Comparison of ENCODE assay signal across 1 cellular context in genomic region chr16:21523411-21524067, GRCh38.
A peak's percentile ranks its signal among the peaks of the same experiment; 100 is the strongest.
TF ChIP-seq lines count a peak whose summit lies in the region.

No MANE protein-coding gene starts in this region.

TF ChIP-seq in HepG2, 621 proteins besides CTCF, POLR2A, EP300 and RAD21 (continued from another document):
- TF ChIP-seq ZFP91 (CRISPR knock-in tag; IDR thresholded peaks at IDR 0.05; ENCODE audit: borderline replicate concordance) (no peak; the same call in 1 of the 2 replicates), MXD3 (CRISPR knock-in tag; IDR thresholded peaks at IDR 0.05) (peak; percentile 66; the same call in 1 of the 2 replicates), MAFK (conservative IDR thresholded peaks at IDR 0.05 in 1 of 2, IDR thresholded peaks at IDR 0.05 in 1 of 2; ENCODE audit: low read length in 2 of 2) (no peak), ZNF772 (CRISPR knock-in tag; IDR thresholded peaks at IDR 0.05) (no peak), NCOR1 (IDR thresholded peaks at IDR 0.05; ENCODE audit: borderline replicate concordance, low read length) (no peak), ZNF788 (CRISPR knock-in tag; IDR thresholded peaks at IDR 0.05; ENCODE audit: borderline replicate concordance) (peak; percentile 35; the same call in 1 of the 2 replicates), UBTF (CRISPR knock-in tag; IDR thresholded peaks at IDR 0.05) (no peak), KDM5B (CRISPR knock-in tag; IDR thresholded peaks at IDR 0.05; ENCODE audit: borderline replicate concordance) (peak; percentile 56; the same call in 1 of the 2 replicates), MTA1 (CRISPR knock-in tag; IDR thresholded peaks at IDR 0.05; ENCODE audit: borderline replicate concordance) (peak; percentile 71; the same call in 1 of the 2 replicates), ZNF605 (CRISPR knock-in tag; IDR thresholded peaks at IDR 0.05) (peak; percentile 56; the same call in 1 of the 2 replicates), JUND (CRISPR knock-in tag; IDR thresholded peaks at IDR 0.05) (peak; percentile 52; the same call in 1 of the 2 replicates), ZNF768 (CRISPR knock-in tag; IDR thresholded peaks at IDR 0.05) (peak; percentile 53; the same call in 1 of the 2 replicates), TOPORS (CRISPR knock-in tag; IDR thresholded peaks at IDR 0.05) (0 out of 2 replicates have a peak, but pooled peaks have one; percentile 66), NRL (CRISPR knock-in tag; IDR thresholded peaks at IDR 0.05; ENCODE audit: borderline replicate concordance) (peak; percentile 87)
- TF ChIP-seq, protein P1, sequence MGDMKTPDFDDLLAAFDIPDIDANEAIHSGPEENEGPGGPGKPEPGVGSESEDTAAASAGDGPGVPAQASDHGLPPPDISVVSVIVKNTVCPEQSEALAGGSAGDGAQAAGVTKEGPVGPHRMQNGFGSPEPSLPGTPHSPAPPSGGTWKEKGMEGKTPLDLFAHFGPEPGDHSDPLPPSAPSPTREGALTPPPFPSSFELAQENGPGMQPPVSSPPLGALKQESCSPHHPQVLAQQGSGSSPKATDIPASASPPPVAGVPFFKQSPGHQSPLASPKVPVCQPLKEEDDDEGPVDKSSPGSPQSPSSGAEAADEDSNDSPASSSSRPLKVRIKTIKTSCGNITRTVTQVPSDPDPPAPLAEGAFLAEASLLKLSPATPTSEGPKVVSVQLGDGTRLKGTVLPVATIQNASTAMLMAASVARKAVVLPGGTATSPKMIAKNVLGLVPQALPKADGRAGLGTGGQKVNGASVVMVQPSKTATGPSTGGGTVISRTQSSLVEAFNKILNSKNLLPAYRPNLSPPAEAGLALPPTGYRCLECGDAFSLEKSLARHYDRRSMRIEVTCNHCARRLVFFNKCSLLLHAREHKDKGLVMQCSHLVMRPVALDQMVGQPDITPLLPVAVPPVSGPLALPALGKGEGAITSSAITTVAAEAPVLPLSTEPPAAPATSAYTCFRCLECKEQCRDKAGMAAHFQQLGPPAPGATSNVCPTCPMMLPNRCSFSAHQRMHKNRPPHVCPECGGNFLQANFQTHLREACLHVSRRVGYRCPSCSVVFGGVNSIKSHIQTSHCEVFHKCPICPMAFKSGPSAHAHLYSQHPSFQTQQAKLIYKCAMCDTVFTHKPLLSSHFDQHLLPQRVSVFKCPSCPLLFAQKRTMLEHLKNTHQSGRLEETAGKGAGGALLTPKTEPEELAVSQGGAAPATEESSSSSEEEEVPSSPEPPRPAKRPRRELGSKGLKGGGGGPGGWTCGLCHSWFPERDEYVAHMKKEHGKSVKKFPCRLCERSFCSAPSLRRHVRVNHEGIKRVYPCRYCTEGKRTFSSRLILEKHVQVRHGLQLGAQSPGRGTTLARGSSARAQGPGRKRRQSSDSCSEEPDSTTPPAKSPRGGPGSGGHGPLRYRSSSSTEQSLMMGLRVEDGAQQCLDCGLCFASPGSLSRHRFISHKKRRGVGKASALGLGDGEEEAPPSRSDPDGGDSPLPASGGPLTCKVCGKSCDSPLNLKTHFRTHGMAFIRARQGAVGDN (CRISPR knock-in tag; IDR thresholded peaks at IDR 0.05): peak; percentile 77
TF ChIP-seq in HepG2: peak in this region for 142.
